1 cellular context compared by ENCODE assay signal in the genomic region with DNA sequence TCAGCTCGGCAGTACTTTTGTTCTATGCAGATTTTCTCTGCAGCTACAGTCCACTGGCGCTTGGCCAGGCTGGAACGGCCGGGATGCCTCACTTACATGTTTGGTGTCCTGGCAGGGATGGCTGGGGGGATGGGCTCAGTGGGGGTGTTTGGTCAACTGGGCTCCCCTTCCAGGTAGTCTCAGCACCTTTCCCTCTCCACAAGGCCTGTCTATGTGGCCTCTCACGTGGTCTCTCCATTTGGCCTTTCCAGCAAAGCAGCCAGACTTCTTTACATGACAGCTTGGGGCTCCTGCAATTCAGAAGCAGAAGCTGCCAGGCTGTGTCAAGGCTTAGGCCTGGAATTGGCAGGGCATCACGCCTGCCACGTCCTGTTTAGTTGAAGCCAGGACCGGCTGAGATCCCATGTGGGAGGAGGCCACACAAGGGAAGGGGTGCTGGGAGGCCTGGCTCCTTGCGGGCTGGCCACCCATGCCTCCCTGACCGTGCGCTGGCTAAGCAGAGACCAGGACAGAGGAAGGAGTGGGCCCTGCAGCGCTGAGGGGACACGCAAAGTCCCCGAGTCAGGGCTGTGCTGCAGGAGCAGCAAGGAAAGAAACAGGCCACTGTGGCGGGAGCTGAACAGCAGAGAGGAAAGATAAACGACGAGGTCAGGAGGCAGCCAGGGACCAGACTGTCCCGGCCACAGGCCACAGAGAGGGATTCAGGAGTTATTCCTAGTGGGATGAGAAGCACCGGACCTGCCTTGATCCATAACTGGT.
TF ChIP-seq lines count a peak whose summit lies in the region.

No MANE protein-coding gene starts in this region.

TF ChIP-seq in HepG2, 621 proteins besides CTCF, POLR2A, EP300 and RAD21 (continued from another document):
- TF ChIP-seq, protein P1, sequence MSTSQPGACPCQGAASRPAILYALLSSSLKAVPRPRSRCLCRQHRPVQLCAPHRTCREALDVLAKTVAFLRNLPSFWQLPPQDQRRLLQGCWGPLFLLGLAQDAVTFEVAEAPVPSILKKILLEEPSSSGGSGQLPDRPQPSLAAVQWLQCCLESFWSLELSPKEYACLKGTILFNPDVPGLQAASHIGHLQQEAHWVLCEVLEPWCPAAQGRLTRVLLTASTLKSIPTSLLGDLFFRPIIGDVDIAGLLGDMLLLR (CRISPR knock-in tag; IDR thresholded peaks at IDR 0.05), result peak; percentile 51; the same call in 1 of the 2 replicates
- TF ChIP-seq SP2 (CRISPR knock-in tag; IDR thresholded peaks at IDR 0.05) (no peak), SP5 (CRISPR knock-in tag; IDR thresholded peaks at IDR 0.05; ENCODE audit: borderline replicate concordance, low read depth) (no peak), TBL1XR1 (IDR thresholded peaks at IDR 0.05; ENCODE audit: borderline replicate concordance, low read length, partially characterized antibody) (no peak), TP53 (CRISPR knock-in tag; conservative IDR thresholded peaks at IDR 0.05) (no peak), NFE2L1 (CRISPR knock-in tag; IDR thresholded peaks at IDR 0.05; ENCODE audit: borderline replicate concordance) (no peak), PTBP1 (IDR thresholded peaks at IDR 0.05; ENCODE audit: low read depth, low read length, poor library complexity, severe bottlenecking) (no peak), ZBTB42 (CRISPR knock-in tag; IDR thresholded peaks at IDR 0.05) (0 out of 2 replicates have a peak, but pooled peaks have one; percentile 65)
- TF ChIP-seq, protein P2, sequence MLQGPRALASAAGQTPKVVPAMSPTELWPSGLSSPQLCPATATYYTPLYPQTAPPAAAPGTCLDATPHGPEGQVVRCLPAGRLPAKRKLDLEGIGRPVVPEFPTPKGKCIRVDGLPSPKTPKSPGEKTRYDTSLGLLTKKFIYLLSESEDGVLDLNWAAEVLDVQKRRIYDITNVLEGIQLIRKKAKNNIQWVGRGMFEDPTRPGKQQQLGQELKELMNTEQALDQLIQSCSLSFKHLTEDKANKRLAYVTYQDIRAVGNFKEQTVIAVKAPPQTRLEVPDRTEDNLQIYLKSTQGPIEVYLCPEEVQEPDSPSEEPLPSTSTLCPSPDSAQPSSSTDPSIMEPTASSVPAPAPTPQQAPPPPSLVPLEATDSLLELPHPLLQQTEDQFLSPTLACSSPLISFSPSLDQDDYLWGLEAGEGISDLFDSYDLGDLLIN (CRISPR knock-in tag; IDR thresholded peaks at IDR 0.05; ENCODE audit: borderline replicate concordance), result no peak
